ENCODE assay signal across 20 cellular contexts in genomic region chr6:81727876-81728517, GRCh38. TPM values are rescaled to one million over a fixed set of nuclear protein-coding genes. Genes with fewer than 3 reads are reported as not detected.
DNase-seq lines count a peak whose midpoint lies in the region; ATAC-seq, FAIRE-seq and TF ChIP-seq lines count a peak whose summit lies in the region.
"Had no signal": no experiment of that assay in that cellular context is flagged by ENCODE, and none has a peak within 500 bp of the region (broad histone marks: within the 10 kb centered on the region; RNA-seq: fewer than 3 reads in every experiment).

No MANE protein-coding gene starts in this region.

- WGBS in endodermal cell (ENCODE audit: insufficient coverage in 1 of 2, insufficient read length in 1 of 2), 2 experiments: 86% methylated on average over 8 of the region's 8 CpGs

- H3K27me3 ChIP-seq in bronchial epithelial cell (ENCODE audit: control insufficient read depth, insufficient read depth, low read length): no peaks in the 10 kb centered on the region
- H3K27me3 ChIP-seq in endodermal cell (ENCODE audit: control insufficient read depth, insufficient read depth, low read length, poor library complexity, severe bottlenecking): no peaks in the 10 kb centered on the region
- H3K27me3 ChIP-seq: esophagus squamous epithelium, MG63, SJSA1 had no signal

- DNase-seq in activated CD4-positive, CD25-positive, alpha-beta regulatory T cell (lab: John Stamatoyannopoulos, UW): no peak
- peak; percentile 65 for DNase-seq in bronchial epithelial cell (ENCODE audit: low read depth)
- no peak for DNase-seq in activated effector memory CD4-positive, alpha-beta T cell treated with Interleukin-2 at 50 U/mL for 16 hours
- no peak for DNase-seq in mucosa of descending colon
- DNase-seq in endodermal cell: no peak
- DNase-seq: 8988T; activated CD8-positive, alpha-beta memory T cell treated with anti-CD3 and anti-CD28 coated beads, Interleukin-2, amount 50 U/mL, for 4 hours; esophagus squamous epithelium; H7; left cardiac atrium; MG63; naive B cell; NCI-H2081 treated with DMSO at 0.1 percent for 48 hours had no signal

- TF ChIP-seq CTCF in bronchial epithelial cell (IDR thresholded peaks at IDR 0.05; ENCODE audit: insufficient read depth, low read length, severe bottlenecking): no peak
- no peak for TF ChIP-seq CTCF in mucosa of descending colon (IDR thresholded peaks at IDR 0.05)
- no peak for TF ChIP-seq CTCF in endodermal cell (conservative IDR thresholded peaks at IDR 0.05)

- H3K27ac Mint-ChIP-seq in endodermal cell: no peak overlapping the region

- H3K36me3 ChIP-seq in bronchial epithelial cell (ENCODE audit: control insufficient read depth, insufficient read depth, low read length): no peaks in the 10 kb centered on the region
- H3K36me3 ChIP-seq in mucosa of descending colon (ENCODE audit: low read depth): no peaks in the 10 kb centered on the region
- no peaks in the 10 kb centered on the region for H3K36me3 ChIP-seq in endodermal cell (ENCODE audit: control insufficient read depth, insufficient read depth, low read length)
- H3K36me3 ChIP-seq: esophagus squamous epithelium, MG63, SJSA1 had no signal

- H3K4me1 Mint-ChIP-seq in endodermal cell: peaks cover 6% of the 10 kb centered on the region
- H3K4me1 Mint-ChIP-seq: CD14-positive monocyte, naive B cell had no signal

- H3K27me3 Mint-ChIP-seq in endodermal cell (ENCODE audit: insufficient read depth): no peaks in the 10 kb centered on the region

- H3K9ac ChIP-seq in endodermal cell (ENCODE audit: extremely low read depth, low read length, poor library complexity, severe bottlenecking): no peak overlapping the region

- no peaks in the 10 kb centered on the region for H3K4me1 ChIP-seq in mucosa of descending colon (ENCODE audit: low read depth)
- H3K4me1 ChIP-seq in endodermal cell (ENCODE audit: control insufficient read depth, insufficient read depth, low read length): no peaks in the 10 kb centered on the region
- H3K4me1 ChIP-seq: esophagus squamous epithelium, SJSA1 had no signal

- intact Hi-C loops in mucosa of descending colon (cut with DNase I, micrococcal nuclease): no loop called here

- no peaks in the 10 kb centered on the region for H3K9me3 Mint-ChIP-seq in endodermal cell
- H3K9me3 Mint-ChIP-seq: CD14-positive monocyte, naive B cell had no signal

- H3K4me3 Mint-ChIP-seq in endodermal cell: no peak overlapping the region
- H3K4me3 Mint-ChIP-seq: CD14-positive monocyte, naive B cell had no signal

- ATAC-seq in activated CD4-positive, CD25-positive, alpha-beta regulatory T cell treated with anti-CD3 and anti-CD28 coated beads, Interleukin-2, amount 50 U/mL, for 24 hours: peak; percentile 78 to 89
- ATAC-seq in GM18520 (IDR thresholded peaks at IDR 0.05; ENCODE audit: unreplicated experiment) (peak; percentile 83), HG03280 (IDR thresholded peaks at IDR 0.05; ENCODE audit: unreplicated experiment) (peak; percentile 83), mucosa of descending colon (no peak)
- ATAC-seq: left cardiac atrium had no signal

- H3K4me3 ChIP-seq in bronchial epithelial cell (ENCODE audit: low read depth, low read length) (no peak overlapping the region), mucosa of descending colon (no peak overlapping the region), endodermal cell (ENCODE audit: low read length) (no peak overlapping the region)
- H3K4me3 ChIP-seq: esophagus squamous epithelium, MG63, SJSA1 had no signal

- H3K9me3 ChIP-seq in mucosa of descending colon (no peaks in the 10 kb centered on the region), endodermal cell (ENCODE audit: control insufficient read depth, low read length) (no peaks in the 10 kb centered on the region)
- H3K9me3 ChIP-seq: esophagus squamous epithelium, MG63, SJSA1 had no signal

- no peak for FAIRE-seq in bronchial epithelial cell (lab: Jason Lieb, UNC)
- FAIRE-seq: colon, GM12892 had no signal

- H3K27ac ChIP-seq in endodermal cell (ENCODE audit: low read depth, low read length): no peak overlapping the region
- H3K27ac ChIP-seq: esophagus squamous epithelium, SJSA1 had no signal

- no peaks in the 10 kb centered on the region for H3K36me3 Mint-ChIP-seq in endodermal cell (ENCODE audit: low read depth)
- H3K36me3 Mint-ChIP-seq: naive B cell had no signal

RNA-seq across cellular contexts. Expression of gene TENT5A, which starts 24.5 kb away (rescaled TPM):
- total RNA-seq in bronchial epithelial cell: 9.2 and 15.0 TPM in 2 replicates
- total RNA-seq in mucosa of descending colon: 10 to 100 TPM; 26.3 to 30.4 (median 29.5) TPM
- 1 to 10 TPM; 4.8 to 8.6 TPM for total RNA-seq in endodermal cell
- 4.0 TPM for polyA plus RNA-seq in endodermal cell (2013, experiment 1 of 2)
- 3.8 TPM for polyA plus RNA-seq in endodermal cell (2013, experiment 2 of 2)
